ENCODE assay signal across 8 cellular contexts in the genomic region with DNA sequence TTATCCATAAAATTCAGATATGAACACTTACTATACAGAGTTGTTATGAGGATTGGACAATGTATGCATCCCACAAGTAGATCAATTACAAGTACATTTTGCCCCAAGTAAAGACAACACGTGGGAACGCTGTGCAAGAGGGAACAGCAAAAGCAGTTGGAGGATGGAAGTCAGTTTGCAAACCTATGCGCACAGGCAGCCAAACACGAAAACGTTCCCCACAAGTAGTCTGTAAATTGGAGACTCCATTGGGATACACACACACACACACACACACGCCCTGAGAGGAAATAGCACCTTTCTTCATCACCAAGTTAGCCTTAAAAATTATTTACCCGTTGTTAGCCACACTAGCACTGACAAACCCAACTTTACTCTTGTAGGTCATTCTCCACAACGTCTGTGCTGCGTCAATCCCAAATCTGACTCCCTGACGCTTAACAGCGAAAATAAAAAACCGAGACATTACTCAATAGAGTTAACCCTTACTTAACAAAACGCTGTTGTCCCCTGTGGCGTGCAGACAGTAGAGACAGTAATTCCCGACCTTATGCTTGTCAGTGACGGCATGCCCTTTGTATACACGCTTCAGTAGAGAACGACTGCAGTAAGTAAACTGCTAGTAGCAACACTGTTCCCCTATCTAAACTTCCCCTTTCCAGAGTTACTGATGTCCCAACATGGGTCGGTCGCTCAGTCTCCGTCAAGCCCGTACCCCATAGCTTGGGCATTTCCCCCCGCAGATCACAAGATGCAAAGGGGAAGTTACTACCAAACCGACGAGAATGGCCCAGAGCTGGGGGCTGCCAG. TPM values are rescaled to one million over a fixed set of nuclear protein-coding genes. Genes with fewer than 3 reads are reported as not detected.
DNase-seq lines count a peak whose midpoint lies in the region; ATAC-seq, FAIRE-seq and TF ChIP-seq lines count a peak whose summit lies in the region.

No MANE protein-coding gene starts in this region.

- H3K4me3 ChIP-seq in PC-9 (peak overlapping the region; percentile 89), iPS-18c (ENCODE audit: insufficient read depth, low read depth, low read length) (peak overlapping the region; percentile 72), skeletal muscle satellite cell (ENCODE audit: low read length) (peak overlapping the region; percentile 96)

- peak; percentile 92 for FAIRE-seq in GM19239 (lab: Jason Lieb, UNC)

- BruUV-seq in PC-9 (replicated peaks; lab: Mats Ljungman, UMichigan) = TSS peak; percentile 32

- H3K9me3 ChIP-seq in PC-9 (ENCODE audit: insufficient read depth, low read depth) (no peaks in the 10 kb centered on the region), iPS-18c (ENCODE audit: control insufficient read depth, insufficient read depth, low read length) (no peaks in the 10 kb centered on the region), skeletal muscle satellite cell (replicated peaks; ENCODE audit: low read length) (no peaks in the 10 kb centered on the region)

- H3K27ac Mint-ChIP-seq in brain = peak overlapping the region; percentile 90 to 97 (median 92)

- in situ Hi-C loops in Caki2 (cut with HindIII; ENCODE audit: low pct_unique_long_range_greater_than_20kb, low sequenced_read_pairs) = no loop called here

- H3F3A ChIP-seq in PC-9 (ENCODE audit: insufficient read depth, low read depth) = no peaks in the 10 kb centered on the region; the same call in 1 of the 2 replicates

- CTCF ChIA-PET in PC-9 (lab: Charles Lee) = interaction anchor here (0.6 kb wide), 1 partner anchor 70 kb away, joined by 3 read pairs; no protein-coding TSS in a partner anchor

- peaks cover 7% of the 10 kb centered on the region for H3K27me3 Mint-ChIP-seq in brain

- H3K9me3 Mint-ChIP-seq in brain = peaks cover 0 to 4% (median under 1%) of the 10 kb centered on the region in 5 experiments

- H3K9ac ChIP-seq in skeletal muscle satellite cell (ENCODE audit: low read depth, low read length) = peak overlapping the region; percentile 74

- H3K9me2 ChIP-seq in PC-9 (ENCODE audit: insufficient read depth) = no peaks in the 10 kb centered on the region

- peaks cover 36% of the 10 kb centered on the region for H3K79me2 ChIP-seq in PC-9 (ENCODE audit: low read depth)

- H3K36me3 ChIP-seq in PC-9 (ENCODE audit: low read depth) (no peaks in the 10 kb centered on the region), skeletal muscle satellite cell (ENCODE audit: insufficient read depth, low read length) (no peaks in the 10 kb centered on the region)

- intact Hi-C loops in PC-9 (cut with micrococcal nuclease; ENCODE audit: unreplicated experiment) = loop anchor here (2.0 kb wide), 1 partner anchor 109 kb away; a partner anchor contains a TSS

- H3K4me3 Mint-ChIP-seq in brain = peak overlapping the region; percentile 95 to 99 (median 98)

- H3K27ac ChIP-seq in PC-9 = no peak overlapping the region

- peak; percentile 42 for ATAC-seq in HG03139 (IDR thresholded peaks at IDR 0.05; ENCODE audit: unreplicated experiment)

- no peaks in the 10 kb centered on the region for H4K20me1 ChIP-seq in PC-9 (ENCODE audit: insufficient read depth)

- peak overlapping the region; percentile 95 for H2AFZ ChIP-seq in PC-9

- POLR2A ChIA-PET in PC-9 (lab: Charles Lee; ENCODE audit: unreplicated experiment) = interaction anchor here (0.6 kb wide), 1 partner anchor 109 kb away, joined by 3 read pairs; no protein-coding TSS in a partner anchor

- H3K4me1 ChIP-seq in PC-9 (replicated peaks; ENCODE audit: insufficient read depth) (peaks cover 17% of the 10 kb centered on the region), skeletal muscle satellite cell (ENCODE audit: control insufficient read depth, insufficient read depth, low read length) (peaks cover 9% of the 10 kb centered on the region)

- H3K4me1 Mint-ChIP-seq in brain = peaks cover 41% of the 10 kb centered on the region

- TF ChIP-seq CTCF in PC-9 (conservative IDR thresholded peaks at IDR 0.05) (no peak), brain (conservative IDR thresholded peaks at IDR 0.05) (no peak)

- peaks cover 1% of the 10 kb centered on the region for H3K36me3 Mint-ChIP-seq in brain

- H3K4me2 ChIP-seq in PC-9 (peak overlapping the region; percentile 89), skeletal muscle satellite cell (ENCODE audit: low read length) (peak overlapping the region; percentile 91)

- H3K27me3 ChIP-seq in PC-9 (ENCODE audit: insufficient read depth, low read depth) = no peaks in the 10 kb centered on the region
- H3K27me3 ChIP-seq in skeletal muscle satellite cell (ENCODE audit: control insufficient read depth, insufficient read depth, low read length) = no peaks in the 10 kb centered on the region

- DNase-seq in Caki2 (ENCODE audit: low read depth) (peak; percentile 43), GM19239 (ENCODE audit: insufficient read length, low spot score) (peak; percentile 30), PC-9 (peak in 1 of 2 experiments; percentile 1), 8988T (no peak)

RNA-seq across cellular contexts. Expression of a gene that starts 0.7 kb away (rescaled TPM):
- 17.8 and 19.4 TPM in 2 replicates for total RNA-seq in Caki2 (2014; rRNA removed; shearing (Covaris generic); ENCODE audit: low replicate concordance)
- total RNA-seq in PC-9 (2021) = 9.8 and 11.8 TPM in 2 replicates
- 8.2 TPM for polyA plus RNA-seq in brain (ENCODE audit: insufficient read depth, low read depth, low replicate concordance)
- 18.0 and 18.8 TPM in 2 replicates for total RNA-seq in skeletal muscle satellite cell (2012; rRNA removed)
